Comparison of ENCODE assay signal across 32 cellular contexts in the genomic region with DNA sequence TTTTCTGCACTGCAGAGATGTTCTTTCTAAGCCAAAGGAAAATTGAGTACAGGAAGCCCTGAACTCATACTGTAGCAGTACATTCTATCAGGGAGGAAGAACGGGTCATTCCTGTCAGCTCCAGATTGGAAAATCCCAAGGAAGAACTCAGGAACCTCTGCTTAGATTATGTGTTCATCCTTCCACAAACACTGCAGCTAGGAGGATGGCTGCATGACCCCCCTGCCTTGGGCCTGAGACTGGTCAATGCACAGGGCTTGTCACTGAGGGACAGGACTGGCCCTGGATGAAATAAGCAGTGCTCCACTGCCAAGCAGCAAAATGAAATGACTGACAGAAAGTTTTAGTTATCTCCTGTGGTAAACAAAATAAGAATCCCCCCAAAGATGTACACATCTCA.
"Had no signal": no experiment of that assay in that cellular context is flagged by ENCODE, and none has a peak within 500 bp of the region (broad histone marks: within the 10 kb centered on the region; RNA-seq: fewer than 3 reads in every experiment).

No MANE protein-coding gene starts in this region.

- H3K36me3 ChIP-seq: adrenal gland, ascending aorta, cardiac muscle cell had no signal

- H3K27me3 ChIP-seq: adrenal gland, ascending aorta, cardiac muscle cell had no signal

- DNase-seq: activated CD4-positive, alpha-beta memory T cell treated with anti-CD3 and anti-CD28 coated beads for 36 hours; activated CD4-positive, alpha-beta T cell treated with anti-CD3 and anti-CD28 coated beads for 1 hour; activated CD4-positive, alpha-beta T cell treated with anti-CD3 and anti-CD28 coated beads for 36 hours; activated CD4-positive, alpha-beta T cell treated with anti-CD3 and anti-CD28 coated beads for 48 hours; activated CD4-positive, alpha-beta T cell treated with anti-CD3 and anti-CD28 coated beads, Interleukin-2, amount 10 ng/mL, durations not matched to agents 7 days and 5 days; activated CD4-positive, CD25-positive, alpha-beta regulatory T cell; activated CD8-positive, alpha-beta memory T cell treated with anti-CD3 and anti-CD28 coated beads, Interleukin-2, amount 50 U/mL, for 4 hours; activated CD8-positive, alpha-beta T cell treated with anti-CD3 and anti-CD28 coated beads for 36 hours; activated effector memory CD4-positive, alpha-beta T cell treated with anti-CD3 and anti-CD28 coated beads, Interleukin-2, amount 50 U/mL, for 16 hours; activated gamma-delta T cell treated with Interleukin-2 at 50 U/mL for 16 hours; activated naive CD4-positive, alpha-beta T cell; activated naive CD4-positive, alpha-beta T cell treated with anti-CD3 and anti-CD28 coated beads for 36 hours; activated naive CD4-positive, alpha-beta T cell treated with anti-CD3 and anti-CD28 coated beads, Interleukin-2, amount 50 U/mL, for 16 hours; activated naive CD8-positive, alpha-beta T cell treated with anti-CD3 and anti-CD28 coated beads for 36 hours; activated T-cell treated with anti-CD3 and anti-CD28 coated beads for 4 hours; activated T-cell treated with anti-CD3 and anti-CD28 coated beads, Interleukin-2, amount 50 U/mL, for 1 hour; activated T-cell treated with anti-CD3 and anti-CD28 coated beads, Interleukin-2, amount 50 U/mL, for 4 hours; activated T-cell treated with anti-CD3 and anti-CD28 coated beads, Interleukin-2, amount 50 U/mL, for 72 hours; adrenal gland; amygdala; anterior cingulate cortex; caudate nucleus; cerebellar nuclear complex; T-cell; T-helper 17 cell had no signal

- H3K9me3 ChIP-seq: adrenal gland, ascending aorta had no signal

- ATAC-seq: activated CD4-positive, alpha-beta T cell treated with anti-CD3 and anti-CD28 coated beads for 36 hours; activated CD4-positive, CD25-positive, alpha-beta regulatory T cell treated with anti-CD3 and anti-CD28 coated beads, Interleukin-2, amount 50 U/mL, for 24 hours; activated CD8-positive, alpha-beta T cell treated with anti-CD3 and anti-CD28 coated beads for 36 hours; activated naive CD4-positive, alpha-beta T cell treated with anti-CD3 and anti-CD28 coated beads, Interleukin-2, amount 50 U/mL, for 72 hours; activated T-cell treated with anti-CD3 and anti-CD28 coated beads, Interleukin-2, amount 50 U/mL, for 4 hours; activated T-cell treated with anti-CD3 and anti-CD28 coated beads, Interleukin-2, amount 50 U/mL, for 72 hours; activated T-helper 17 cell treated with anti-CD3 and anti-CD28 coated beads, Interleukin-2, amount 50 U/mL, for 72 hours; T-cell; T-helper 17 cell; WTC11 had no signal

- H3K4me3 ChIP-seq: adrenal gland, ascending aorta, cardiac muscle cell had no signal

- H3K4me1 ChIP-seq: adrenal gland, ascending aorta had no signal

- H3K27ac ChIP-seq: adrenal gland, ascending aorta, cardiac muscle cell, VCaP had no signal
